Comparison of ENCODE assay signal across 8 cellular contexts in the genomic region with DNA sequence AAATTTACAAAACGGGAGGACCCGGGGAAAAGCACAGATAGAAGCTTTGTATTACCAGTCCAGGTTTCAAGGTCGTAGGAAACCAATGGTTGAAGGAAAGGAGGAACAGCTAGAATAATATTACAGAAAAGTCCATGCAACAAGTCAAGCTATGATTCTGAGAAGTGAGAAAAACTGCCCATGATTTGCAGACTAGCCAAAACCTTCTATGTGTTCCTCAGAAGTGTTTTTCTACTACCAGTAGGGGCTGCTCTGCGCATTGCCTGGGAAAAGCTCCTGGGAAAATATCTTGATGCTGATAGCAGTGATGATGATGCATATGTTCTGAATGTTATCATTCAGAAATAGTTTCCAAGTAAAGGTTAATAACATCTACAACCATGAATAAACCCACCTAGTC. TPM values are rescaled to one million over a fixed set of nuclear protein-coding genes. Genes with fewer than 3 reads are reported as not detected.
DNase-seq lines count a peak whose midpoint lies in the region; ATAC-seq and TF ChIP-seq lines count a peak whose summit lies in the region.

No MANE protein-coding gene starts in this region.

- peaks cover 45 to 58% of the 10 kb centered on the region in 2 donors for H3K27me3 ChIP-seq in left lung

- no peaks in the 10 kb centered on the region for H3K9me3 ChIP-seq in left lung

- ATAC-seq in left lung: peak; percentile 49
- ATAC-seq in HG02610 (IDR thresholded peaks at IDR 0.05; ENCODE audit: unreplicated experiment): no peak
- ATAC-seq in GM21737 (IDR thresholded peaks at IDR 0.05; ENCODE audit: unreplicated experiment): no peak
- no peak for ATAC-seq in stimulated activated naive CD8-positive, alpha-beta T cell treated with anti-CD3 and anti-CD28 coated beads, Interleukin-15, amount 100 ng/mL, for 72 hours

- peaks cover 16% of the 10 kb centered on the region for H3K4me1 Mint-ChIP-seq in stimulated activated naive CD8-positive, alpha-beta T cell treated with anti-CD3 and anti-CD28 coated beads, Interleukin-15, amount 100 ng/mL, for 72 hours

- H3K4me1 ChIP-seq in left lung: peaks cover 0 to 19% of the 10 kb centered on the region in 2 donors

- no peak overlapping the region for H3K27ac ChIP-seq in left lung

- intact Hi-C loops in left lung (cut with DNase I): no loop called here

- no peak overlapping the region for H3K4me3 Mint-ChIP-seq in stimulated activated naive CD8-positive, alpha-beta T cell treated with anti-CD3 and anti-CD28 coated beads, Interleukin-15, amount 100 ng/mL, for 72 hours

- no peak overlapping the region for H3K4me3 ChIP-seq in left lung

- TF ChIP-seq CTCF in left lung (IDR thresholded peaks at IDR 0.05): no peak

- H3K9me3 Mint-ChIP-seq in stimulated activated naive CD8-positive, alpha-beta T cell treated with anti-CD3 and anti-CD28 coated beads, Interleukin-15, amount 100 ng/mL, for 72 hours: no peaks in the 10 kb centered on the region

- peaks cover 43% of the 10 kb centered on the region for H3K27me3 Mint-ChIP-seq in stimulated activated naive CD8-positive, alpha-beta T cell treated with anti-CD3 and anti-CD28 coated beads, Interleukin-15, amount 100 ng/mL, for 72 hours

- no peaks in the 10 kb centered on the region for H3K36me3 ChIP-seq in left lung

- DNase-seq in Ammon's horn (ENCODE audit: low spot score): peak; percentile 77
- DNase-seq in Kasumi-1 (lab: John Stamatoyannopoulos, UW): peak; percentile 4 to 7
- DNase-seq in amniotic epithelial cell (ENCODE audit: low read depth): peak; percentile 66
- DNase-seq in left lung: no peak
- no peak for DNase-seq in KG1 (lab: John Stamatoyannopoulos, UW)
- DNase-seq in stimulated activated naive CD8-positive, alpha-beta T cell treated with anti-CD3 and anti-CD28 coated beads, Interleukin-15, amount 100 ng/mL, for 72 hours: no peak

- no peak overlapping the region for H3K27ac Mint-ChIP-seq in stimulated activated naive CD8-positive, alpha-beta T cell treated with anti-CD3 and anti-CD28 coated beads, Interleukin-15, amount 100 ng/mL, for 72 hours

RNA-seq across cellular contexts. Expression of a gene that starts 2.2 kb away (rescaled TPM):
- under 1 TPM; 0.55 to 0.58 TPM for total RNA-seq in left lung

Comparison
In these comparisons a context has a peak if more than half of its experiments do, and no peak if none do; other contexts are left out.
1. DNase-seq: peak in Ammon's horn (single experiment), Kasumi-1 (2 of 2) and amniotic epithelial cell (single experiment); none in left lung (0 of 2), KG1 (single experiment) and stimulated activated naive CD8-positive, alpha-beta T cell treated with anti-CD3 and anti-CD28 coated beads, Interleukin-15, amount 100 ng/mL, for 72 hours (0 of 2).